9 cellular contexts compared by ENCODE assay signal in genomic region chr14:23877538-23878180, GRCh38.
A peak's percentile ranks its signal among the peaks of the same experiment; 100 is the strongest.
DNase-seq lines count a peak whose midpoint lies in the region; ATAC-seq, FAIRE-seq and TF ChIP-seq lines count a peak whose summit lies in the region.
"Had no signal": no experiment of that assay in that cellular context is flagged by ENCODE, and none has a peak within 500 bp of the region (broad histone marks: within the 10 kb centered on the region; RNA-seq: fewer than 3 reads in every experiment).

No MANE protein-coding gene starts in this region.

- ATAC-seq in GM18508 (IDR thresholded peaks at IDR 0.05; ENCODE audit: insufficient read depth, unreplicated experiment) (peak; percentile 69), GM21825 (IDR thresholded peaks at IDR 0.05; ENCODE audit: unreplicated experiment) (peak; percentile 42), HG03469 (IDR thresholded peaks at IDR 0.05; ENCODE audit: unreplicated experiment) (peak; percentile 42)

- no peak for FAIRE-seq in D721Med (lab: Jason Lieb, UNC)

- DNase-seq in GM04503 (ENCODE audit: low read depth): peak; percentile 12
- DNase-seq in cortex of kidney (lab: John Stamatoyannopoulos, UW): no peak
- DNase-seq in COLO829 (ENCODE audit: low spot score): no peak
- no peak for DNase-seq in UCSD-AML1 (lab: John Stamatoyannopoulos, UW; ENCODE audit: unreplicated experiment)
- no peak for DNase-seq in D721Med (ENCODE audit: insufficient read length, low spot score)
- DNase-seq: NCI-H2029 had no signal

- TF ChIP-seq CTCF in D721Med (IDR thresholded peaks at IDR 0.05; ENCODE audit: insufficient read depth, missing control alignments): no peak
